In the genomic region with DNA sequence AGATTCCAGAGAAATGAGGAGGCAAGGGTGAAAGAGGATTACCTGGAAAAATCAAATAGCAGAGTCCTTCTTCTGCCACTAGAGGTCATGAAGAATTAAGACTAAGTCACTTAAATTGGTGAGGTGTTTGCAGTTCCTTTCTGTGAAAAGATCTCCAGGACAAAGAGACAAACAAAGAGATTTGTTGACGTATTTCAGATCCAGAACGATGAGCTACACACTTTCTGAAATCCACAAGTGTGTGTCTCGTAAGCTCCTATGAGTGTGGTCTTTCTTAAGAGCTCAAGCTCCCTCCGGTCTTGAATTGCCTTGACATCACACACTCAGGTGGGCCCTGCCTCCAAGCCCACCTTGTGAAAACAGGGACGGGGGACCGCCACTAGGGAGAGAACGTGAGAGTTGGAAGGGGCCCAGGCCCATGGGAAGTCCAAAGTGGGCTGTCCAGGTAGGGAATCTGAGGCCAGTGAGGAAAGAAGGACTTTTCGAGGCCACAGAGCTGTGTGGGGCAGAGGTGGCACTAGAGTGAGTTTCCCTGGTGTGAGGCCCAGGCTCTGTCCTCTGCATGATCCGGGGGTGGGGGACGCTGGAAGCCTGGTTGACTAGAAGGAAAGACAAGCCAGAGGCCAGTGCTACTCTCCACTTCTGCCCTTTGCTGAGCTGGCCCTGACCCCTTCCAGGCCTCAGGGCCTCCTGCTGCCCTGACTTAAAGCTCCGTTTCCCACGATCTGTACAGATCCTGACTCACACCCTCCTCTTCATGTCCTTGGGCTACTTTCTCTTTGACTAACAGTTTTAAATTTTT, we compare ENCODE assay signal across 8 cellular contexts.
DNase-seq lines count a peak whose midpoint lies in the region; ATAC-seq and TF ChIP-seq lines count a peak whose summit lies in the region.

No MANE protein-coding gene starts in this region.

- CTCF ChIA-PET in activated CD8-positive, alpha-beta memory T cell treated with anti-CD3 and anti-CD28 coated beads, Interleukin-2, amount 10 ng/mL, durations not matched to agents 7 days and 5 days (lab: Charles Lee): interaction anchor here (0.6 to 1.7 kb wide), 14 partner anchors 133 to 528 kb away, joined by 3 to 13 read pairs (median 4); no protein-coding TSS in a partner anchor

- H3K27ac ChIP-seq in KMS-11 (peak overlapping the region; percentile 39; the same call in 1 of the 2 replicates), RWPE2 (ENCODE audit: poor library complexity, severe bottlenecking) (peak overlapping the region; percentile 54), coronary artery (no peak overlapping the region), lung (ENCODE audit: low read depth in 1 of 2, low read length in 1 of 2) (peak overlapping the region in 1 of 2 donors; percentile 69), aorta (ENCODE audit: low read depth in 1 of 2, low read length in 2 of 2) (no peak overlapping the region)

- H3K36me3 Mint-ChIP-seq in activated CD8-positive, alpha-beta memory T cell treated with anti-CD3 and anti-CD28 coated beads, Interleukin-2, amount 10 ng/mL, durations not matched to agents 7 days and 5 days: no peaks in the 10 kb centered on the region

- TF ChIP-seq CTCF in KMS-11 (conservative IDR thresholded peaks at IDR 0.05; ENCODE audit: low read depth, low read length) (peak; percentile 72), RWPE2 (IDR thresholded peaks at IDR 0.05; ENCODE audit: poor library complexity, severe bottlenecking) (peak; percentile 80), coronary artery (IDR thresholded peaks at IDR 0.05) (peak; percentile 38), lung (IDR thresholded peaks at IDR 0.05; ENCODE audit: control extremely low read depth, extremely low read depth) (peak; percentile 1)

- peak overlapping the region; percentile 37 for H3K27ac Mint-ChIP-seq in activated CD8-positive, alpha-beta memory T cell treated with anti-CD3 and anti-CD28 coated beads, Interleukin-2, amount 10 ng/mL, durations not matched to agents 7 days and 5 days

- H3K4me2 ChIP-seq in KMS-11: peak overlapping the region; percentile 50; the same call in 1 of the 2 replicates

- intact Hi-C loops in aorta (cut with DNase I): loop anchor here in 1 of 2 donors (5.0 to 10.0 kb wide), 2 partner anchors 168 to 511 kb away; a partner anchor contains a TSS

- H3K27me3 ChIP-seq in KMS-11 (ENCODE audit: insufficient read depth, low read depth) (no peaks in the 10 kb centered on the region), RWPE2 (ENCODE audit: insufficient read depth, poor library complexity, severe bottlenecking) (no peaks in the 10 kb centered on the region), lung (ENCODE audit: control insufficient read depth, insufficient read depth) (no peaks in the 10 kb centered on the region), aorta (ENCODE audit: control insufficient read depth in 1 of 2, insufficient read depth in 2 of 2, low read length in 1 of 2) (no peaks in the 10 kb centered on the region)

- H3K9me3 ChIP-seq in RWPE2 (ENCODE audit: severe bottlenecking) (no peaks in the 10 kb centered on the region), lung (ENCODE audit: control insufficient read depth in 2 of 2, insufficient read depth in 1 of 2, low read length in 1 of 2) (no peaks in the 10 kb centered on the region), aorta (ENCODE audit: control insufficient read depth, low read length) (no peaks in the 10 kb centered on the region)

- no peaks in the 10 kb centered on the region for H3K9me3 Mint-ChIP-seq in activated CD8-positive, alpha-beta memory T cell treated with anti-CD3 and anti-CD28 coated beads, Interleukin-2, amount 10 ng/mL, durations not matched to agents 7 days and 5 days (ENCODE audit: low read depth)

- no peak overlapping the region for H3K4me3 Mint-ChIP-seq in activated CD8-positive, alpha-beta memory T cell treated with anti-CD3 and anti-CD28 coated beads, Interleukin-2, amount 10 ng/mL, durations not matched to agents 7 days and 5 days

- peaks cover 26% of the 10 kb centered on the region for H3K4me1 Mint-ChIP-seq in activated CD8-positive, alpha-beta memory T cell treated with anti-CD3 and anti-CD28 coated beads, Interleukin-2, amount 10 ng/mL, durations not matched to agents 7 days and 5 days

- H3K4me1 ChIP-seq in KMS-11 (ENCODE audit: low read depth, poor library complexity, severe bottlenecking): peaks cover 20% of the 10 kb centered on the region
- peaks cover 8% of the 10 kb centered on the region for H3K4me1 ChIP-seq in RWPE2 (ENCODE audit: insufficient read depth, poor library complexity, severe bottlenecking)
- peaks cover 0 to 5% of the 10 kb centered on the region in 2 donors for H3K4me1 ChIP-seq in lung (ENCODE audit: control insufficient read depth in 2 of 2, insufficient read depth in 2 of 2, low read length in 2 of 2)
- no peaks in the 10 kb centered on the region for H3K4me1 ChIP-seq in aorta (ENCODE audit: control insufficient read depth in 1 of 2, insufficient read depth in 2 of 2, low read length in 2 of 2)

- no peak for ATAC-seq in activated CD8-positive, alpha-beta memory T cell treated with anti-CD3 and anti-CD28 coated beads, Interleukin-2, amount 10 ng/mL, durations not matched to agents 7 days and 5 days
- ATAC-seq in RWPE2 (ENCODE audit: low read depth) (peak; percentile 83), lung (ENCODE audit: insufficient read depth, low FRiP score) (peak; percentile 56), aorta (ENCODE audit: low FRiP score) (peak; percentile 31), GM19023 (IDR thresholded peaks at IDR 0.05; ENCODE audit: unreplicated experiment) (no peak)

- H2AFZ ChIP-seq in KMS-11 (ENCODE audit: low read depth): peak overlapping the region; percentile 67; the same call in 1 of the 2 replicates

- H4K20me1 ChIP-seq in KMS-11 (ENCODE audit: insufficient read depth): no peaks in the 10 kb centered on the region

- H3K9ac ChIP-seq in KMS-11: peak overlapping the region; percentile 45; the same call in 1 of the 2 replicates

- no peaks in the 10 kb centered on the region for H3K79me2 ChIP-seq in KMS-11 (ENCODE audit: insufficient read depth, low read depth)

- H3K4me3 ChIP-seq in KMS-11 (IDR thresholded peaks at IDR 0.05; ENCODE audit: insufficient read depth, low read depth, low read length) (no peak overlapping the region), RWPE2 (ENCODE audit: severe bottlenecking) (no peak overlapping the region), coronary artery (no peak overlapping the region), lung (no peak overlapping the region), aorta (ENCODE audit: low read length in 2 of 2) (no peak overlapping the region)

- no peak for DNase-seq in activated CD8-positive, alpha-beta memory T cell treated with anti-CD3 and anti-CD28 coated beads, Interleukin-2, amount 10 ng/mL, durations not matched to agents 7 days and 5 days
- no peak for DNase-seq in activated CD8-positive, alpha-beta memory T cell treated with anti-CD3 and anti-CD28 coated beads, Interleukin-2, amount 50 U/mL, for 4 hours
- DNase-seq in RWPE2 (ENCODE audit: low spot score): no peak
- DNase-seq in coronary artery (ENCODE audit: low spot score): no peak
- no peak for DNase-seq in lung (ENCODE audit: low spot score)
- no peak for DNase-seq in aorta

- H3K27me3 Mint-ChIP-seq in activated CD8-positive, alpha-beta memory T cell treated with anti-CD3 and anti-CD28 coated beads, Interleukin-2, amount 10 ng/mL, durations not matched to agents 7 days and 5 days: no peaks in the 10 kb centered on the region

- 61 to 72% methylated on average over 12 of the region's 12 CpGs for WGBS in lung, 2 donors
- 50 to 52% methylated on average over 12 of the region's 12 CpGs for WGBS in aorta, 2 donors

- no peaks in the 10 kb centered on the region for H3K36me3 ChIP-seq in KMS-11 (ENCODE audit: insufficient read depth)
- no peaks in the 10 kb centered on the region for H3K36me3 ChIP-seq in RWPE2 (ENCODE audit: low read depth)
- H3K36me3 ChIP-seq in lung (ENCODE audit: control insufficient read depth in 2 of 2, insufficient read depth in 2 of 2, low read length in 2 of 2): no peaks in the 10 kb centered on the region
- H3K36me3 ChIP-seq in aorta (ENCODE audit: control insufficient read depth in 1 of 2, insufficient read depth in 2 of 2, low read length in 1 of 2): no peaks in the 10 kb centered on the region

Comparison
In these comparisons a context has a peak if more than half of its experiments do, and no peak if none do; other contexts are left out.
1. ATAC-seq: peak in RWPE2 (single experiment), lung (single experiment) and aorta (single experiment); none in activated CD8-positive, alpha-beta memory T cell treated with anti-CD3 and anti-CD28 coated beads, Interleukin-2, amount 10 ng/mL, durations not matched to agents 7 days and 5 days (single experiment) and GM19023 (single experiment).
2. H3K27ac ChIP-seq: peak in KMS-11 (single experiment) and RWPE2 (single experiment); none in coronary artery (0 of 2) and aorta (0 of 2).
3. CTCF ChIP-seq: peak in every context shown above with its lines; median percentile 80 in RWPE2; 72 in KMS-11; 38 in coronary artery; 1 in lung.